In the genomic region with DNA sequence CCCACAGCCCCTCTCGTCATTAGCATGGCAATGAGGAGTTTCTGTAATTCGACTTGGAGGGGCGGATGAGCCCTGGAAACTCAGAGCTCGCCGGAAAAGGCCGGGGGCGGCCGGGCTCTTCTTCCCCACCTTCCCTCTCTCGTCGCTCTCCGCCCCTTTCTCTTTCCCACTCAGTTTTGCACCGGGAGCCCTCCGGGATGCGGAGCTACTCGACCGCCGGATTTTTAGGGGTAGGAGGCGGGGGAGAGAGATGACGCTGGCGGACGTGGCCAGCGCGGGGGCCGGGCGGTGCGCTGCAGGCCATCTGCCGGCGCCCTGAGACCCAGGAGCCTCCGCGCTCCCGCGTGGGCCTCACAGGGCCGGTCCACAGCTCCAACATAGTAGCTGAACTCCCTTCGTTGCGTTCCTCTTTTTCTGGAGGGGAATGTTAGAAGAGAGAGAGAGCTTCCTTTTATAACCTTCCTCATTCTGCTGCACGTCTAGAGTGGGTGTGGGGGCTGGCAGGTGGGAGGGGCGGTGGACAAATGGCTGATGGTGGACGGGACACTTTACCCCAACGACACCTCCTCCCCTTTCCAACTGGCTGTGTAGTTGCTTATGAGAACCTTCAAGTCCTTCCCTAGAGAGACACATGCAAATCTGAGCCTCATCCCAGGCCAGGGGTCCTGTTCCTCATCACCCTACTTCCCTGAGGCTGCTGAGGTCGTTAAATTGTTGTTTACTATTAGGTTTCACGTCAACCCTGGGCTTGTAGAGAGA, we compare ENCODE assay signal across 1 cellular context.
TF ChIP-seq lines count a peak whose summit lies in the region.

No MANE protein-coding gene starts in this region.

TF ChIP-seq in HCT116, 20 proteins besides CTCF, POLR2A, EP300 and RAD21 (continued from another document):
- TF ChIP-seq, protein P1, sequence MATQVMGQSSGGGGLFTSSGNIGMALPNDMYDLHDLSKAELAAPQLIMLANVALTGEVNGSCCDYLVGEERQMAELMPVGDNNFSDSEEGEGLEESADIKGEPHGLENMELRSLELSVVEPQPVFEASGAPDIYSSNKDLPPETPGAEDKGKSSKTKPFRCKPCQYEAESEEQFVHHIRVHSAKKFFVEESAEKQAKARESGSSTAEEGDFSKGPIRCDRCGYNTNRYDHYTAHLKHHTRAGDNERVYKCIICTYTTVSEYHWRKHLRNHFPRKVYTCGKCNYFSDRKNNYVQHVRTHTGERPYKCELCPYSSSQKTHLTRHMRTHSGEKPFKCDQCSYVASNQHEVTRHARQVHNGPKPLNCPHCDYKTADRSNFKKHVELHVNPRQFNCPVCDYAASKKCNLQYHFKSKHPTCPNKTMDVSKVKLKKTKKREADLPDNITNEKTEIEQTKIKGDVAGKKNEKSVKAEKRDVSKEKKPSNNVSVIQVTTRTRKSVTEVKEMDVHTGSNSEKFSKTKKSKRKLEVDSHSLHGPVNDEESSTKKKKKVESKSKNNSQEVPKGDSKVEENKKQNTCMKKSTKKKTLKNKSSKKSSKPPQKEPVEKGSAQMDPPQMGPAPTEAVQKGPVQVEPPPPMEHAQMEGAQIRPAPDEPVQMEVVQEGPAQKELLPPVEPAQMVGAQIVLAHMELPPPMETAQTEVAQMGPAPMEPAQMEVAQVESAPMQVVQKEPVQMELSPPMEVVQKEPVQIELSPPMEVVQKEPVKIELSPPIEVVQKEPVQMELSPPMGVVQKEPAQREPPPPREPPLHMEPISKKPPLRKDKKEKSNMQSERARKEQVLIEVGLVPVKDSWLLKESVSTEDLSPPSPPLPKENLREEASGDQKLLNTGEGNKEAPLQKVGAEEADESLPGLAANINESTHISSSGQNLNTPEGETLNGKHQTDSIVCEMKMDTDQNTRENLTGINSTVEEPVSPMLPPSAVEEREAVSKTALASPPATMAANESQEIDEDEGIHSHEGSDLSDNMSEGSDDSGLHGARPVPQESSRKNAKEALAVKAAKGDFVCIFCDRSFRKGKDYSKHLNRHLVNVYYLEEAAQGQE (IDR thresholded peaks at IDR 0.05; ENCODE audit: low read depth): no peak
- no peak for TF ChIP-seq EZH2phosphoT487 (IDR thresholded peaks at IDR 0.05; ENCODE audit: borderline replicate concordance)
- TF ChIP-seq, protein P2, sequence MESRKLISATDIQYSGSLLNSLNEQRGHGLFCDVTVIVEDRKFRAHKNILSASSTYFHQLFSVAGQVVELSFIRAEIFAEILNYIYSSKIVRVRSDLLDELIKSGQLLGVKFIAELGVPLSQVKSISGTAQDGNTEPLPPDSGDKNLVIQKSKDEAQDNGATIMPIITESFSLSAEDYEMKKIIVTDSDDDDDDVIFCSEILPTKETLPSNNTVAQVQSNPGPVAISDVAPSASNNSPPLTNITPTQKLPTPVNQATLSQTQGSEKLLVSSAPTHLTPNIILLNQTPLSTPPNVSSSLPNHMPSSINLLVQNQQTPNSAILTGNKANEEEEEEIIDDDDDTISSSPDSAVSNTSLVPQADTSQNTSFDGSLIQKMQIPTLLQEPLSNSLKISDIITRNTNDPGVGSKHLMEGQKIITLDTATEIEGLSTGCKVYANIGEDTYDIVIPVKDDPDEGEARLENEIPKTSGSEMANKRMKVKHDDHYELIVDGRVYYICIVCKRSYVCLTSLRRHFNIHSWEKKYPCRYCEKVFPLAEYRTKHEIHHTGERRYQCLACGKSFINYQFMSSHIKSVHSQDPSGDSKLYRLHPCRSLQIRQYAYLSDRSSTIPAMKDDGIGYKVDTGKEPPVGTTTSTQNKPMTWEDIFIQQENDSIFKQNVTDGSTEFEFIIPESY (IDR thresholded peaks at IDR 0.05; ENCODE audit: extremely low read depth, insufficient replicate concordance, low read length): no peak
- TF ChIP-seq, protein P3, sequence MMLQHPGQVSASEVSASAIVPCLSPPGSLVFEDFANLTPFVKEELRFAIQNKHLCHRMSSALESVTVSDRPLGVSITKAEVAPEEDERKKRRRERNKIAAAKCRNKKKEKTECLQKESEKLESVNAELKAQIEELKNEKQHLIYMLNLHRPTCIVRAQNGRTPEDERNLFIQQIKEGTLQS (IDR thresholded peaks at IDR 0.05): no peak
- TF ChIP-seq SRF (IDR thresholded peaks at IDR 0.05; ENCODE audit: low read depth): no peak
- peak; percentile 56; the same call in 1 of the 2 replicates for TF ChIP-seq EGR1 (IDR thresholded peaks at IDR 0.05; ENCODE audit: low read depth)
- TF ChIP-seq ZFX (IDR thresholded peaks at IDR 0.05): no peak; the same call in 1 of the 2 replicates
- TF ChIP-seq EZH2 (IDR thresholded peaks at IDR 0.05): no peak
- no peak for TF ChIP-seq YY1 (IDR thresholded peaks at IDR 0.05; ENCODE audit: extremely low read depth, insufficient replicate concordance, low read depth, low read length)
- TF ChIP-seq JUND (IDR thresholded peaks at IDR 0.05): no peak
- no peak for TF ChIP-seq TCF7L2 (IDR thresholded peaks at IDR 0.05; ENCODE audit: borderline replicate concordance, extremely low read depth, insufficient read depth, insufficient read length)
- TF ChIP-seq ZNF274 (IDR thresholded peaks at IDR 0.05; ENCODE audit: low read depth, low read length): no peak
- peak; percentile 44 for TF ChIP-seq POLR2AphosphoS5 (IDR thresholded peaks at IDR 0.05; ENCODE audit: low read depth, low read length)
- TF ChIP-seq FOSL1 (IDR thresholded peaks at IDR 0.05; ENCODE audit: low read depth): no peak
- TF ChIP-seq SIN3A (IDR thresholded peaks at IDR 0.05; ENCODE audit: low read depth): peak; percentile 28; the same call in 1 of the 2 replicates
- TF ChIP-seq, protein P4, sequence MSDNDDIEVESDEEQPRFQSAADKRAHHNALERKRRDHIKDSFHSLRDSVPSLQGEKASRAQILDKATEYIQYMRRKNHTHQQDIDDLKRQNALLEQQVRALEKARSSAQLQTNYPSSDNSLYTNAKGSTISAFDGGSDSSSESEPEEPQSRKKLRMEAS (IDR thresholded peaks at IDR 0.05): peak; percentile 59
- no peak for TF ChIP-seq ELF1 (IDR thresholded peaks at IDR 0.05; ENCODE audit: borderline replicate concordance, low read depth)
